18 cellular contexts compared by ENCODE assay signal in genomic region chr4:56531823-56532222, GRCh38. TPM values are rescaled to one million over a fixed set of nuclear protein-coding genes. Genes with fewer than 3 reads are reported as not detected.
DNase-seq lines count a peak whose midpoint lies in the region; ATAC-seq and TF ChIP-seq lines count a peak whose summit lies in the region.
"Had no signal": no experiment of that assay in that cellular context is flagged by ENCODE, and none has a peak within 500 bp of the region (broad histone marks: within the 10 kb centered on the region; RNA-seq: fewer than 3 reads in every experiment).

No MANE protein-coding gene starts in this region.

- TF ChIP-seq CTCF in stomach (IDR thresholded peaks at IDR 0.05), result no peak

- ATAC-seq in SK-N-SH treated with all-trans-retinoic acid at 6 μM for 48 hours (peak; percentile 5; the same call in 1 of the 3 replicates), GM21515 (IDR thresholded peaks at IDR 0.05; ENCODE audit: unreplicated experiment) (no peak)

- WGBS in stomach, 5 donors, result 68 to 90% (median 74%) methylated on average over 4 of the region's 4 CpGs

- no peaks in the 10 kb centered on the region for H3K36me3 ChIP-seq in stomach smooth muscle (ENCODE audit: control insufficient read depth in 2 of 2, insufficient read depth in 2 of 2, low read length in 2 of 2)
- no peaks in the 10 kb centered on the region for H3K36me3 ChIP-seq in stomach
- H3K36me3 ChIP-seq: SJCRH30 had no signal

- H3K9me3 ChIP-seq in stomach smooth muscle (ENCODE audit: control insufficient read depth in 2 of 2, low read length in 2 of 2), result no peaks in the 10 kb centered on the region
- no peaks in the 10 kb centered on the region for H3K9me3 ChIP-seq in stomach
- H3K9me3 ChIP-seq: Caco-2, SJCRH30 had no signal

- DNase-seq in NOMO-1 treated with DMSO at 0.1 percent for 48 hours (lab: John Stamatoyannopoulos, UW; ENCODE audit: unreplicated experiment), result peak; percentile 3
- no peak for DNase-seq in NOMO-1 treated with dmso at 0.1 percent for 144 hours (lab: John Stamatoyannopoulos, UW; ENCODE audit: unreplicated experiment)
- peak; percentile 3 for DNase-seq in fibroblast of gingiva (ENCODE audit: low read depth)
- no peak for DNase-seq in stomach
- DNase-seq in Ammon's horn (ENCODE audit: low spot score), result no peak
- DNase-seq: 8988T, Caco-2, DMS53, HCEC 1CT, KBM-7, NCI-H1092, NCI-H1694 treated with DMSO at 0.1 percent for 48 hours, NCI-H510A, SJCRH30 had no signal

- H3K27ac ChIP-seq in stomach smooth muscle (ENCODE audit: low read length) (no peak overlapping the region), stomach (no peak overlapping the region)
- H3K27ac ChIP-seq: RWPE1, SJCRH30 had no signal

- H3K9ac ChIP-seq in stomach smooth muscle (ENCODE audit: low read length in 2 of 2), result no peak overlapping the region

- H3K27me3 ChIP-seq in stomach smooth muscle (ENCODE audit: control insufficient read depth in 1 of 2, insufficient read depth in 2 of 2, low read length in 2 of 2) (no peaks in the 10 kb centered on the region), stomach (peaks cover 0 to 23% (median 5%) of the 10 kb centered on the region in 3 donors)
- H3K27me3 ChIP-seq: SJCRH30 had no signal

- TF ChIP-seq POLR2A in stomach (IDR thresholded peaks at IDR 0.05), result no peak

- H3K4me3 ChIP-seq in stomach smooth muscle (ENCODE audit: low read length in 2 of 2) (peak overlapping the region; percentile 68 to 86), stomach (no peak overlapping the region)

- no peak for TF ChIP-seq EP300 in stomach (IDR thresholded peaks at IDR 0.05)

- intact Hi-C loops in stomach (cut with DNase I; ENCODE audit: low total_unique reads), result no loop called here

- H3K4me1 ChIP-seq in stomach smooth muscle (ENCODE audit: control insufficient read depth, insufficient read depth, low read length), result peaks cover 10% of the 10 kb centered on the region
- peaks cover 8 to 27% (median 19%) of the 10 kb centered on the region in 4 donors for H3K4me1 ChIP-seq in stomach
- H3K4me1 ChIP-seq: Caco-2 had no signal

TF ChIP-seq in SK-N-SH treated with all-trans-retinoic acid at 6 μM for 48 hours, 23 proteins besides CTCF, POLR2A, EP300 and RAD21:
- TF ChIP-seq POU6F1 (CRISPR knock-in tag; IDR thresholded peaks at IDR 0.05; ENCODE audit: borderline replicate concordance, low read depth), result no peak
- TF ChIP-seq ISL1 (CRISPR knock-in tag; IDR thresholded peaks at IDR 0.05), result peak; percentile 36; the same call in 1 of the 2 replicates
- no peak for TF ChIP-seq TOX (CRISPR knock-in tag; IDR thresholded peaks at IDR 0.05; ENCODE audit: borderline replicate concordance)

RNA-seq across cellular contexts. Expression of gene ARL9, which starts 26.2 kb away (rescaled TPM):
- total RNA-seq in stomach, result under 1 TPM in 1 of 5 donors, not detected in 4; 0.55 TPM
- polyA plus RNA-seq in stomach, result under 1 TPM in 2 of 3 donors, not detected in 1; 0.25 to 0.50 TPM

Comparison
In these comparisons a context has a peak if more than half of its experiments do, and no peak if none do; other contexts are left out.
1. DNase-seq: peak in NOMO-1 treated with DMSO at 0.1 percent for 48 hours (single experiment) and fibroblast of gingiva (single experiment); none in NOMO-1 treated with dmso at 0.1 percent for 144 hours (single experiment), stomach (single experiment) and Ammon's horn (single experiment).
2. H3K4me3 ChIP-seq: peak in stomach smooth muscle (2 of 2); none in stomach (0 of 4).